1 cellular context compared by ENCODE assay signal in genomic region chr4:82900335-82901128, GRCh38.
TF ChIP-seq lines count a peak whose summit lies in the region.

THAP9 (plus strand) TSS chr4:82900735; CDS start chr4:82900803, 68 bp downstream.

TF ChIP-seq in K562, 482 proteins besides CTCF, POLR2A, EP300 and RAD21 (continued from another document and continues in another):
- 0 out of 2 replicates have a peak, but pooled peaks have one; percentile 23 for TF ChIP-seq ZBTB9 (CRISPR knock-in tag; IDR thresholded peaks at IDR 0.05)
- no peak; the same call in 1 of the 2 replicates for TF ChIP-seq RFX7 (CRISPR knock-in tag; IDR thresholded peaks at IDR 0.05)
- TF ChIP-seq ATF6 (CRISPR knock-in tag; IDR thresholded peaks at IDR 0.05): no peak
- peak; percentile 96 for TF ChIP-seq CXXC5 (CRISPR knock-in tag; IDR thresholded peaks at IDR 0.05)
- TF ChIP-seq ZNF277 (CRISPR knock-in tag; IDR thresholded peaks at IDR 0.05; ENCODE audit: borderline replicate concordance): no peak
- peak; percentile 9; the same call in 1 of the 2 replicates for TF ChIP-seq SMARCA5 (IDR thresholded peaks at IDR 0.05)
- TF ChIP-seq ZNF407 (IDR thresholded peaks at IDR 0.05; ENCODE audit: low read depth): peak; percentile 3; the same call in 1 of the 2 replicates
- TF ChIP-seq RNF2 (IDR thresholded peaks at IDR 0.05): no peak; the same call in 1 of the 2 replicates
- TF ChIP-seq CCAR2 (IDR thresholded peaks at IDR 0.05; ENCODE audit: low read depth, low read length): no peak
- TF ChIP-seq ZNF280B (CRISPR knock-in tag; IDR thresholded peaks at IDR 0.05): no peak
- TF ChIP-seq NFYB (IDR thresholded peaks at IDR 0.05; ENCODE audit: extremely low read depth, insufficient read length): peak; percentile 95
- peak; percentile 92 for TF ChIP-seq CHD2 (IDR thresholded peaks at IDR 0.05; ENCODE audit: low read depth, low read length)
- peak; percentile 79 for TF ChIP-seq CCNT2 (IDR thresholded peaks at IDR 0.05; ENCODE audit: borderline replicate concordance, extremely low read depth, insufficient read length, low read depth, low read length)
- no peak for TF ChIP-seq SMAD3 (CRISPR knock-in tag; conservative IDR thresholded peaks at IDR 0.05)
- TF ChIP-seq ZSCAN29 (IDR thresholded peaks at IDR 0.05): peak; percentile 97
- TF ChIP-seq POU5F1 (IDR thresholded peaks at IDR 0.05; ENCODE audit: borderline replicate concordance, low read depth, low read length, partially characterized antibody): no peak
- peak; percentile 93 for TF ChIP-seq ASH1L (IDR thresholded peaks at IDR 0.05; ENCODE audit: borderline replicate concordance, low read depth, partially characterized antibody)
- no peak for TF ChIP-seq PRMT5 (CRISPR knock-in tag; IDR thresholded peaks at IDR 0.05)
- TF ChIP-seq ZHX1 (conservative IDR thresholded peaks at IDR 0.05; ENCODE audit: low read length): no peak
- no peak for TF ChIP-seq RBM14 (IDR thresholded peaks at IDR 0.05; ENCODE audit: borderline replicate concordance, insufficient read depth, low read depth, low read length)
- peak in 1 of 2 experiments; percentile 81; a peak in 2 of 4 replicates for TF ChIP-seq UBTF (IDR thresholded peaks at IDR 0.05; ENCODE audit: borderline replicate concordance in 1 of 2, low read depth in 2 of 2, low read length in 2 of 2)
- TF ChIP-seq ZNF316 (IDR thresholded peaks at IDR 0.05): peak; percentile 70
- TF ChIP-seq FOXK1 (CRISPR knock-in tag; IDR thresholded peaks at IDR 0.05; ENCODE audit: borderline replicate concordance): peak; percentile 74; the same call in 1 of the 2 replicates
- TF ChIP-seq THAP7 (CRISPR knock-in tag; IDR thresholded peaks at IDR 0.05): no peak
- TF ChIP-seq ARID4B (CRISPR knock-in tag; IDR thresholded peaks at IDR 0.05): peak; percentile 90; the same call in 1 of the 2 replicates
- 0 out of 2 replicates have a peak, but pooled peaks have one; percentile 33 for TF ChIP-seq HIVEP1 (CRISPR knock-in tag; IDR thresholded peaks at IDR 0.05)
- no peak for TF ChIP-seq CBX2 (IDR thresholded peaks at IDR 0.05; ENCODE audit: insufficient read depth, low read length, poor library complexity, severe bottlenecking)
